In the genomic region with DNA sequence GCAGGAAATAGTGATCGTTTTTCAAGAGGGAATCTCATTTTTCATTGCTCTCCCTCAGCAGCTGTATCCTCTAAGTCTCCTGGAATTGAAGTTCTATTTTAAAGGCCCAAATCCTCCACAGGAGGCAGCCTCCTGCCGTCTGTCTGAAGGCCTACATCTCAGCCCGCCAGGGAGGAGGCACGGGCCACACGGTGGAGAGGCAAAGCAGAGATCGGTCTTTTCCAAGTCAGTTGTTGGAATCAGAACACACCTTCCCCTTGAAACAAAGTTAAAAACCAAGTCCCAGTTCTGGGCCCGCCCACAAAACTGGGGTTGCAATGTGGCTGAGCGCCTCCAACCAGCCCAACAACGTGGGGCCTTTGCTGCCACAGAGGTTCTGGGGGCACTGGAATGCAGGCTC, we compare ENCODE assay signal across 10 cellular contexts.
A peak's percentile ranks its signal among the peaks of the same experiment; 100 is the strongest.
DNase-seq lines count a peak whose midpoint lies in the region; ATAC-seq and TF ChIP-seq lines count a peak whose summit lies in the region.
"Had no signal": no experiment of that assay in that cellular context is flagged by ENCODE, and none has a peak within 500 bp of the region (broad histone marks: within the 10 kb centered on the region; RNA-seq: fewer than 3 reads in every experiment).

No MANE protein-coding gene starts in this region.

- no peaks in the 10 kb centered on the region for H3K9me3 Mint-ChIP-seq in activated naive CD4-positive, alpha-beta T cell treated with anti-CD3 and anti-CD28 coated beads, Interleukin-2, amount 50 U/mL, for 24 hours
- no peaks in the 10 kb centered on the region for H3K9me3 Mint-ChIP-seq in activated naive CD8-positive, alpha-beta T cell (ENCODE audit: low read depth)
- no peaks in the 10 kb centered on the region for H3K9me3 Mint-ChIP-seq in type B pancreatic cell

- H3K4me1 ChIP-seq in mesodermal cell (ENCODE audit: control insufficient read depth, insufficient read depth, low read length, poor library complexity, severe bottlenecking): peaks cover 84% of the 10 kb centered on the region

- peak overlapping the region; percentile 13 for H3K27ac ChIP-seq in mesodermal cell (ENCODE audit: low read depth, low read length, severe bottlenecking)

- no peak overlapping the region for H3K4me3 Mint-ChIP-seq in activated naive CD4-positive, alpha-beta T cell treated with anti-CD3 and anti-CD28 coated beads, Interleukin-2, amount 50 U/mL, for 24 hours
- H3K4me3 Mint-ChIP-seq in activated naive CD8-positive, alpha-beta T cell: peak overlapping the region; percentile 41
- H3K4me3 Mint-ChIP-seq in type B pancreatic cell: peak overlapping the region; percentile 21

- no peak for TF ChIP-seq CTCF in type B pancreatic cell (conservative IDR thresholded peaks at IDR 0.05)
- no peak for TF ChIP-seq CTCF in GM10248 (IDR thresholded peaks at IDR 0.05; ENCODE audit: control extremely low read depth, extremely low read depth, low read depth, missing control alignments)

- peak overlapping the region; percentile 43 for H3K27ac Mint-ChIP-seq in activated naive CD4-positive, alpha-beta T cell treated with anti-CD3 and anti-CD28 coated beads, Interleukin-2, amount 50 U/mL, for 24 hours
- peak overlapping the region; percentile 90 for H3K27ac Mint-ChIP-seq in activated naive CD8-positive, alpha-beta T cell
- H3K27ac Mint-ChIP-seq in type B pancreatic cell: peak overlapping the region; percentile 62

- H3K36me3 ChIP-seq in mesodermal cell (ENCODE audit: control insufficient read depth, insufficient read depth, low read length): peaks cover 7% of the 10 kb centered on the region

- no peak overlapping the region for H3K4me3 ChIP-seq in mesodermal cell (ENCODE audit: extremely low read depth, insufficient read depth, low read length, poor library complexity, severe bottlenecking)

- H3K36me3 Mint-ChIP-seq in activated naive CD4-positive, alpha-beta T cell treated with anti-CD3 and anti-CD28 coated beads, Interleukin-2, amount 50 U/mL, for 24 hours: peaks cover 1% of the 10 kb centered on the region
- H3K36me3 Mint-ChIP-seq in activated naive CD8-positive, alpha-beta T cell: peaks cover 3% of the 10 kb centered on the region
- H3K36me3 Mint-ChIP-seq in type B pancreatic cell: no peaks in the 10 kb centered on the region

- H3K4me1 Mint-ChIP-seq in activated naive CD4-positive, alpha-beta T cell treated with anti-CD3 and anti-CD28 coated beads, Interleukin-2, amount 50 U/mL, for 24 hours: peaks cover 92% of the 10 kb centered on the region
- peaks cover 84% of the 10 kb centered on the region for H3K4me1 Mint-ChIP-seq in activated naive CD8-positive, alpha-beta T cell (ENCODE audit: low read depth)
- H3K4me1 Mint-ChIP-seq in type B pancreatic cell (ENCODE audit: unreplicated experiment): peaks cover 59% of the 10 kb centered on the region

- H3K9me3 ChIP-seq in mesodermal cell (ENCODE audit: control insufficient read depth, low read length): no peaks in the 10 kb centered on the region

- no peaks in the 10 kb centered on the region for H3K27me3 Mint-ChIP-seq in activated naive CD4-positive, alpha-beta T cell treated with anti-CD3 and anti-CD28 coated beads, Interleukin-2, amount 50 U/mL, for 24 hours
- H3K27me3 Mint-ChIP-seq in activated naive CD8-positive, alpha-beta T cell: no peaks in the 10 kb centered on the region
- no peaks in the 10 kb centered on the region for H3K27me3 Mint-ChIP-seq in type B pancreatic cell

- no peak for DNase-seq in activated naive CD4-positive, alpha-beta T cell treated with anti-CD3 and anti-CD28 coated beads, Interleukin-2, amount 50 U/mL, for 16 hours
- DNase-seq in type B pancreatic cell (ENCODE audit: extremely low spot score, unreplicated experiment) (no peak), GM10248 (ENCODE audit: extremely low spot score) (no peak), NCI-H82 treated with DMSO at 0.1 percent for 48 hours (lab: John Stamatoyannopoulos, UW; ENCODE audit: unreplicated experiment) (no peak)
- DNase-seq: effector CD4-positive, alpha-beta T cell; SIG-M5 had no signal

- POLR2A ChIA-PET in GM10248 (lab: Yijun Ruan, JAX): no interaction called here

- no peak for ATAC-seq in HG02970 (IDR thresholded peaks at IDR 0.05; ENCODE audit: low FRiP score, unreplicated experiment)

- CTCF ChIA-PET in GM10248 (lab: Yijun Ruan, JAX): interaction anchor here (1.4 kb wide), 1 partner anchor 25 kb away, joined by 5 read pairs; no protein-coding TSS in a partner anchor

- 70 to 77% methylated on average over 6 to 9 of the region's 9 CpGs for WGBS in mesodermal cell (ENCODE audit: insufficient coverage in 2 of 2), 2 experiments
